ENCODE assay signal across 17 cellular contexts in genomic region chr6:122744247-122744646, GRCh38. TPM values are rescaled to one million over a fixed set of nuclear protein-coding genes. Genes with fewer than 3 reads are reported as not detected.
DNase-seq lines count a peak whose midpoint lies in the region; ATAC-seq, FAIRE-seq and TF ChIP-seq lines count a peak whose summit lies in the region.
"Not testable (repeated sequence)": the region's sequence is repeated elsewhere in the genome, so short reads cannot be mapped to it uniquely, and the experiment has no call there.
"Had no signal": no experiment of that assay in that cellular context is flagged by ENCODE, and none has a peak within 500 bp of the region (broad histone marks: within the 10 kb centered on the region; RNA-seq: fewer than 3 reads in every experiment).

No MANE protein-coding gene starts in this region.

- CTCF ChIA-PET in Caco-2 (lab: Charles Lee) (interaction anchor here (0.6 to 1.3 kb wide), 5 partner anchors 8 to 265 kb away, joined by 3 to 47 read pairs (median 5); no protein-coding TSS in a partner anchor), K562 (lab: Yijun Ruan, JAX; ENCODE audit: low intra/inter-chr PET ratio) (interaction anchor here (0.6 to 1.2 kb wide), 2 partner anchors 29 to 95 kb away, joined by 3 to 4 read pairs; no protein-coding TSS in a partner anchor)

- TF ChIP-seq POLR2A in K562 (conservative IDR thresholded peaks at IDR 0.05) = not testable (repeated sequence)

- not testable (repeated sequence) for H3K27me3 ChIP-seq in Caco-2 (replicated peaks; ENCODE audit: control insufficient read depth, insufficient read depth, low read length); H9 (ENCODE audit: insufficient read depth, low read length); OCI-LY3 (ENCODE audit: low read depth, low read length); K562 (ENCODE audit: control insufficient read depth in 2 of 2, insufficient read depth in 2 of 2, low read length in 2 of 2)

- H3K9me3 ChIP-seq in Caco-2; H9 (ENCODE audit: control insufficient read depth, low read depth, low read length); OCI-LY3 (ENCODE audit: insufficient read depth, low read length); K562 (replicated peaks; ENCODE audit: control insufficient read depth, insufficient read depth, low read depth, low read length): not testable (repeated sequence)

- H3K4me1 ChIP-seq in Caco-2; H9 (ENCODE audit: insufficient read depth, low read length); OCI-LY3 (ENCODE audit: low read length); K562 (replicated peaks in 1 of 2; ENCODE audit: control insufficient read depth in 2 of 2, insufficient read depth in 2 of 2, low read length in 2 of 2): not testable (repeated sequence)

- H3K79me2 ChIP-seq in H9 (ENCODE audit: insufficient read depth, low read length); OCI-LY3 (ENCODE audit: low read length); K562 (ENCODE audit: control insufficient read depth, insufficient read depth, low read length): not testable (repeated sequence)

- H2BK20ac ChIP-seq in H9 (ENCODE audit: low read depth, low read length, poor library complexity, severe bottlenecking) = not testable (repeated sequence)

- not testable (repeated sequence) for TF ChIP-seq EP300 in K562 (IDR thresholded peaks at IDR 0.05; ENCODE audit: low read length)

- DNase-seq in Caco-2; H9; K562 (ENCODE audit: extremely low read depth in 1 of 4, low spot score in 3 of 4); type B pancreatic cell (ENCODE audit: extremely low spot score, unreplicated experiment): not testable (repeated sequence)
- DNase-seq in MV-4-11 (lab: John Stamatoyannopoulos, UW) = peak; percentile 26
- peak; percentile 17 for DNase-seq in fibroblast of villous mesenchyme (ENCODE audit: low read depth)
- peak; percentile 3 for DNase-seq in lung microvascular endothelial cell (ENCODE audit: low read depth in 2 of 2)

- not testable (repeated sequence) for H3K27ac Mint-ChIP-seq in Caco-2 (ENCODE audit: unreplicated experiment); H9; type B pancreatic cell

- not testable (repeated sequence) for H3K4ac ChIP-seq in H9 (ENCODE audit: low read depth, low read length)

- TF ChIP-seq RAD21 in K562 (CRISPR knock-in tag; conservative IDR thresholded peaks at IDR 0.05 in 1 of 2, IDR thresholded peaks at IDR 0.05 in 1 of 2) = not testable (repeated sequence)

- H4K20me1 ChIP-seq in H9 (ENCODE audit: control insufficient read depth, insufficient read depth, insufficient read length); OCI-LY3 (ENCODE audit: insufficient read depth, low read length); K562 (replicated peaks; ENCODE audit: control insufficient read depth, insufficient read depth, low read length): not testable (repeated sequence)

- POLR2A ChIA-PET in Caco-2 (lab: Charles Lee) = not testable (repeated sequence)
- POLR2A ChIA-PET in K562 (lab: Yijun Ruan, JAX) = interaction anchor here (0.6 kb wide), 1 partner anchor 1304 kb away, joined by 3 read pairs; no protein-coding TSS in a partner anchor

- H3K23me2 ChIP-seq in H9 (ENCODE audit: insufficient read length, low read depth, low read length, poor library complexity, severe bottlenecking) = not testable (repeated sequence)

- not testable (repeated sequence) for BruUV-seq in Caco-2 (replicated peaks; lab: Mats Ljungman, UMichigan); K562 (replicated peaks; lab: Mats Ljungman, UMichigan)

- not testable (repeated sequence) for H4K8ac ChIP-seq in H9 (replicated peaks; ENCODE audit: insufficient read length, low read depth, low read length)

- H3K79me1 ChIP-seq in H9 (ENCODE audit: insufficient read depth, low read depth, low read length, poor library complexity, severe bottlenecking) = not testable (repeated sequence)

- not testable (repeated sequence) for H3K14ac ChIP-seq in H9 (ENCODE audit: insufficient read depth, low read length)

- not testable (repeated sequence) for H4K91ac ChIP-seq in H9 (ENCODE audit: insufficient read length, low read depth, low read length)

- H2BK5ac ChIP-seq in H9 (ENCODE audit: insufficient read length, low read length) = not testable (repeated sequence)

- not testable (repeated sequence) for H3K4me1 Mint-ChIP-seq in Caco-2 (ENCODE audit: low read depth, unreplicated experiment); H9; type B pancreatic cell (ENCODE audit: unreplicated experiment)

- not testable (repeated sequence) for ATAC-seq in K562

- not testable (repeated sequence) for H3K18ac ChIP-seq in H9 (ENCODE audit: insufficient read length, low read depth, low read length)

- not testable (repeated sequence) for H2AFZ ChIP-seq in H9 (ENCODE audit: low read length); OCI-LY3 (ENCODE audit: low read depth, low read length); K562 (ENCODE audit: low read depth, low read length)

- not testable (repeated sequence) for H3K9me1 ChIP-seq in K562 (ENCODE audit: control insufficient read depth, insufficient read depth, low read length)

- not testable (repeated sequence) for H3K4me2 ChIP-seq in H9 (ENCODE audit: insufficient read depth, insufficient read length, low read length); K562 (ENCODE audit: insufficient read depth, low read length)
- peak overlapping the region; percentile 20; the same call in 1 of the 2 replicates for H3K4me2 ChIP-seq in OCI-LY3 (ENCODE audit: low read length)

- not testable (repeated sequence) for H3K27ac ChIP-seq in H9 (ENCODE audit: insufficient read length, low read depth, low read length); OCI-LY3 (ENCODE audit: low read length); K562 (ENCODE audit: extremely low read depth, low read depth, low read length)

- not testable (repeated sequence) for FAIRE-seq in K562 (lab: Jason Lieb, UNC)

- not testable (repeated sequence) for H2BK120ac ChIP-seq in H9 (ENCODE audit: low read depth, low read length, poor library complexity, severe bottlenecking)

- H2BK12ac ChIP-seq in H9 (ENCODE audit: insufficient read length, low read depth, low read length) = not testable (repeated sequence)

- H3K4me3 Mint-ChIP-seq in Caco-2 (ENCODE audit: unreplicated experiment); H9; type B pancreatic cell: not testable (repeated sequence)

- H2AK5ac ChIP-seq in H9 (ENCODE audit: insufficient read length, low read length) = not testable (repeated sequence)

- H3K36me3 ChIP-seq in Caco-2 (ENCODE audit: control insufficient read depth, insufficient read depth, low read length); OCI-LY3 (replicated peaks; ENCODE audit: low read depth, low read length); K562 (ENCODE audit: control insufficient read depth, insufficient read depth, low read length): not testable (repeated sequence)

- H3T11ph ChIP-seq in H9 (ENCODE audit: low read length) = not testable (repeated sequence)

- H2BK15ac ChIP-seq in H9 (ENCODE audit: low read depth, low read length) = not testable (repeated sequence)

- WGBS in H9 (ENCODE audit: extremely low coverage, insufficient read length, low lambda C conversion rate) = no CpG with 5 or more reads among the region's 8 CpGs
- WGBS in K562 (ENCODE audit: insufficient coverage, low coverage, missing lambda C conversion rate) = 16% methylated on average over 8 of the region's 8 CpGs

- H4K5ac ChIP-seq in H9 (ENCODE audit: insufficient read length, low read depth, low read length) = not testable (repeated sequence)

- H3K9me3 Mint-ChIP-seq in Caco-2 (ENCODE audit: unreplicated experiment); type B pancreatic cell: not testable (repeated sequence)
- H3K9me3 Mint-ChIP-seq in H9 = peaks cover 12 to 21% of the 10 kb centered on the region in 2 experiments

- in situ Hi-C loops in K562 (cut with MboI) = loop anchor here (10.0 to 25.0 kb wide), 2 partner anchors 91 to 568 kb away; no protein-coding TSS in a partner anchor

- TF ChIP-seq CTCF in Caco-2 (IDR thresholded peaks at IDR 0.05; ENCODE audit: insufficient read depth in 1 of 2, low read depth in 1 of 2, low read length in 1 of 2, severe bottlenecking in 1 of 2, unreplicated experiment in 1 of 2) (peak; percentile 15 to 33), H9 (conservative IDR thresholded peaks at IDR 0.05) (peak; percentile 51; the same call in 2 of the 3 replicates), OCI-LY3 (IDR thresholded peaks at IDR 0.05; ENCODE audit: low read depth, low read length) (peak; percentile 34), K562 (IDR thresholded peaks at IDR 0.05 in 2 of 3, conservative IDR thresholded peaks at IDR 0.05 in 1 of 3; ENCODE audit: insufficient read depth in 2 of 3, low read depth in 1 of 3, low read length in 3 of 3) (peak; percentile 18 to 29 (median 29); a peak in 2 of 6 replicates), fibroblast of villous mesenchyme (IDR thresholded peaks at IDR 0.05; ENCODE audit: insufficient read depth, low read depth, low read length) (peak; percentile 51), type B pancreatic cell (conservative IDR thresholded peaks at IDR 0.05) (peak; percentile 53)

- H3K56ac ChIP-seq in H9 (ENCODE audit: insufficient read length, low read depth, low read length) = not testable (repeated sequence)

- H3K23ac ChIP-seq in H9 (ENCODE audit: insufficient read length, low read depth, low read length) = not testable (repeated sequence)

- H3K9ac ChIP-seq in H9 (ENCODE audit: extremely low read depth, insufficient read length, low read length); OCI-LY3 (ENCODE audit: low read length); K562 (ENCODE audit: insufficient read depth in 1 of 2, low read depth in 2 of 2, low read length in 2 of 2): not testable (repeated sequence)

- intact Hi-C loops in Caco-2 (cut with micrococcal nuclease; ENCODE audit: unreplicated experiment) = loop anchor here (1.0 to 2.0 kb wide), 2 partner anchors 45 to 94 kb away; partner anchors contain the start of gene SMPDL3A
- intact Hi-C loops in K562 (cut with micrococcal nuclease) = not testable (repeated sequence)

- H3K4me3 ChIP-seq in Caco-2 (ENCODE audit: low read depth, low read length); OCI-LY3 (ENCODE audit: low read length); K562; fibroblast of villous mesenchyme (ENCODE audit: low read depth, low read length): not testable (repeated sequence)

- H3K27me3 Mint-ChIP-seq in Caco-2 (ENCODE audit: insufficient read depth, unreplicated experiment); H9 (ENCODE audit: low read depth); type B pancreatic cell: not testable (repeated sequence)

- H3K36me3 Mint-ChIP-seq in Caco-2 (ENCODE audit: insufficient read depth, unreplicated experiment); type B pancreatic cell: not testable (repeated sequence)
- peaks cover 5 to 10% (median 9%) of the 10 kb centered on the region in 3 experiments for H3K36me3 Mint-ChIP-seq in H9 (ENCODE audit: insufficient read depth in 1 of 3, low read depth in 3 of 3)

RNA-seq across cellular contexts. Expression of gene FABP7, which starts 35.3 kb away (rescaled TPM):
- 0.63 TPM in 1 of 2 replicates, not detected in the other for total RNA-seq in Caco-2 (2022)
- total RNA-seq in H9 (2021) = 3.3 and 3.9 TPM in 2 replicates
- total RNA-seq in K562 (2011; cell fraction: chromatin; rRNA removed; ENCODE audit: low replicate concordance) = not detected in 2 replicates
- not detected in 2 replicates for total RNA-seq in K562 (2011; cell fraction: nucleolus; rRNA removed)
- not detected in 2 replicates for total RNA-seq in K562 (2011; cell fraction: nucleoplasm; rRNA removed)
- total RNA-seq in K562 (2014; rRNA removed) = not detected in 2 replicates
- total RNA-seq in K562 (2014; rRNA removed; fragmentation: Illumina TruSeq; extraction: Trizol) = not detected in 2 replicates
- total RNA-seq in K562 (2015; rRNA removed; fragmentation: Illumina TruSeq; extraction: Trizol) = not detected in 2 replicates
- total RNA-seq in K562 (2021) = not detected in 2 replicates
- polyA plus RNA-seq in K562 (2011; rRNA removed) = not detected in 2 replicates
- polyA plus RNA-seq in K562 (2011; cell fraction: cytosol; rRNA removed) = not detected in 2 replicates
- polyA plus RNA-seq in K562 (2011; cell fraction: nucleus; rRNA removed) = not detected in 2 replicates
- not detected in 2 replicates for polyA plus RNA-seq in K562 (2012)
- polyA plus RNA-seq in K562 (2014; fragmentation: Illumina TruSeq; extraction: Trizol) = not detected in 2 replicates
- under 1 TPM; 0.07 to 0.14 TPM for polyA plus RNA-seq in K562 (2014; fragmentation: Nextera tagmentation; extraction: Ambion mirVana)
- not detected in 2 replicates for polyA plus RNA-seq in K562 (2014; rRNA removed)
- polyA minus RNA-seq in K562 (2011; rRNA and poly(A)+ RNA removed) = not detected in 2 replicates
- polyA minus RNA-seq in K562 (2011; cell fraction: cytosol; rRNA and poly(A)+ RNA removed) = not detected in 2 replicates
- polyA minus RNA-seq in K562 (2011; cell fraction: nucleus; rRNA and poly(A)+ RNA removed) = not detected in 2 replicates
- total RNA-seq in fibroblast of villous mesenchyme = not detected in 2 replicates
- total RNA-seq in lung microvascular endothelial cell = not detected in 2 replicates
- 1.2 and 7.6 TPM in 2 replicates for total RNA-seq in type B pancreatic cell (ENCODE audit: low replicate concordance)
- total RNA-seq: activated T-helper 2 cell treated with anti-CD3 and anti-CD28 coated beads, Interferon-gamma antibody, Interleukin-2, Interleukin-4, amounts not matched to agents 10 μg/mL and 5 μg/mL and 100 μg/mL, durations not matched to agents 14 hours and 24 hours and 36 hours; aorta; CD8-positive, alpha-beta memory T cell; H4; kidney; natural killer cell; sciatic nerve; upper lobe of left lung had no signal
- polyA plus RNA-seq: aorta; CD8-positive, alpha-beta memory T cell; IgD-negative memory B cell had no signal

RNA-seq across cellular contexts. Expression of gene SMPDL3A, which starts 44.8 kb away (rescaled TPM):
- total RNA-seq in Caco-2 (2022) (20.4 and 21.7 TPM in 2 replicates), H9 (2021) (0.59 and 0.68 TPM in 2 replicates), K562 (2014; rRNA removed) (0.23 and 0.53 TPM in 2 replicates), K562 (2014; rRNA removed; fragmentation: Illumina TruSeq; extraction: Trizol) (0.87 and 0.99 TPM in 2 replicates), K562 (2015; rRNA removed; fragmentation: Illumina TruSeq; extraction: Trizol) (0.49 and 0.54 TPM in 2 replicates), K562 (2021) (0.81 and 0.91 TPM in 2 replicates), fibroblast of villous mesenchyme (13.4 and 21.3 TPM in 2 replicates), lung microvascular endothelial cell (2.4 and 5.4 TPM in 2 replicates), type B pancreatic cell (ENCODE audit: low replicate concordance) (9.4 and 18.0 TPM in 2 replicates)
- total RNA-seq in K562 (2011; cell fraction: chromatin; rRNA removed; ENCODE audit: low replicate concordance) = 0.25 and 3.2 TPM in 2 replicates
- total RNA-seq in K562 (2011; cell fraction: nucleolus; rRNA removed) = 0.17 and 0.53 TPM in 2 replicates
- total RNA-seq in K562 (2011; cell fraction: nucleoplasm; rRNA removed) = 0.44 and 0.92 TPM in 2 replicates
- polyA plus RNA-seq in K562 (2011; rRNA removed) (0.28 and 0.65 TPM in 2 replicates), K562 (2014; fragmentation: Illumina TruSeq; extraction: Trizol) (0.43 and 0.64 TPM in 2 replicates), K562 (2014; fragmentation: Nextera tagmentation; extraction: Ambion mirVana) (under 1 TPM; 0.14 to 0.27 TPM), K562 (2014; rRNA removed) (0.34 and 1.1 TPM in 2 replicates)
- polyA plus RNA-seq in K562 (2011; cell fraction: cytosol; rRNA removed) = 0.22 and 0.63 TPM in 2 replicates
- polyA plus RNA-seq in K562 (2011; cell fraction: nucleus; rRNA removed) = 0.34 and 0.63 TPM in 2 replicates
- polyA plus RNA-seq in K562 (2012) = 0.64 and 1.3 TPM in 2 replicates
- 0.25 and 0.45 TPM in 2 replicates for polyA minus RNA-seq in K562 (2011; rRNA and poly(A)+ RNA removed)
- not detected in 2 replicates for polyA minus RNA-seq in K562 (2011; cell fraction: cytosol; rRNA and poly(A)+ RNA removed)
- 0.54 TPM in 1 of 2 replicates, not detected in the other for polyA minus RNA-seq in K562 (2011; cell fraction: nucleus; rRNA and poly(A)+ RNA removed)
- polyA plus RNA-seq: CD8-positive, alpha-beta memory T cell had no signal
